ENCODE assay signal across 8 cellular contexts in the genomic region with DNA sequence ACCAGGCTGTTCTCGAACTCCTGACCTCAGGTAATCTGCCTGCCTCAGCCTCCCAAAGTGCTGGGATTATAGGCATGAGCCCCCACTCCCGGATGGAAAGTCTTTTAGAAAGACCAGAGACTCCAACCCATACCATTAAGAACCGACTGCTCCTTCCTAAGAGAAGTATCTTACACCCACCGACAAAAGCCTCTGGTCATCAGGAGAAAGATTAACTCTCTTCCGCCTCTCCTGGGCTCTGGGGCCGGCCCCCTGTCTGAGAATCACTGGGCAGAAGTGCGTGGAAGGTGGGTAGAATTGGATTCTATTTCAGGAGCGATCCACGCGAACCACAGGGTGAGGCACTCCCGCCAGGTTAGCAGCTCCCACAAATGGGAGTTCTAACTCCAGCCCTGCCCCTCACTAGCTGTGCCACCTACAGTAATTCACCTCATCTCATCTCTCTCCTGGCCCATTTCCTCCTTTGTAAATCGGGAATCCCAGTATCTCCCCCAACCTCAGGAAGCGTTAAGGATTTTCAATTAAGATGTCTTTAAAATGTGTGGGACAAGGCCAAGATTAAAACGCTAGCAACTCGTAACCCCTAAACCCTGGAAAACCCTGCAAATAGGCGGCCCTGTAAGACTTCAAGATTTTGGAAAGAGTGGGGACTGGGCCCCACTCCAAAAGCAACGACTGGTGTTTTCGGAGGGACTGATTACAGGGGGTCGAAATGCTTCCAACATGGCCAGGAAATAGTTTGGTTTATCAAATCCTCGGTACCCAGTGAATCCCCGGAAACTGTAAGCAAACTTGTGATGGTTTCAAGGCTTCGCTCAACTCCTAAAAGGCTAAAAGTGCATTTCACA. TPM values are rescaled to one million over a fixed set of nuclear protein-coding genes. Genes with fewer than 3 reads are reported as not detected.
DNase-seq lines count a peak whose midpoint lies in the region; ATAC-seq and TF ChIP-seq lines count a peak whose summit lies in the region.

No MANE protein-coding gene starts in this region.

- peaks cover 44% of the 10 kb centered on the region for H3K27me3 Mint-ChIP-seq in GM23338 (ENCODE audit: insufficient read depth, low read depth, poor library complexity)

- H3K9me3 Mint-ChIP-seq in GM23338, result peaks cover 8% of the 10 kb centered on the region; the same call in 2 of the 3 replicates

- peak overlapping the region; percentile 99 for H3K27ac Mint-ChIP-seq in GM23338

- no peak for TF ChIP-seq CTCF in GM23338 (conservative IDR thresholded peaks at IDR 0.05; ENCODE audit: low read depth in 2 of 2)
- TF ChIP-seq CTCF in WI38 (IDR thresholded peaks at IDR 0.05; ENCODE audit: low read depth, low read length), result no peak
- no peak for TF ChIP-seq CTCF in right atrium auricular region (IDR thresholded peaks at IDR 0.05)
- no peak for TF ChIP-seq CTCF in omental fat pad (IDR thresholded peaks at IDR 0.05)

- H3K36me3 ChIP-seq in GM23338 (ENCODE audit: insufficient read depth) (peaks cover 45% of the 10 kb centered on the region), right atrium auricular region (peaks cover 49% of the 10 kb centered on the region), skeletal muscle tissue (ENCODE audit: control insufficient read depth in 3 of 3, insufficient read depth in 3 of 3, low read length in 3 of 3) (peaks cover 35 to 51% (median 40%) of the 10 kb centered on the region in 3 donors)

- H3K9me2 ChIP-seq in GM23338 (ENCODE audit: insufficient read depth), result no peaks in the 10 kb centered on the region

- H3K4me1 Mint-ChIP-seq in GM23338, result peaks cover 34% of the 10 kb centered on the region

- peak overlapping the region; percentile 92 for H3K4me3 Mint-ChIP-seq in GM23338

- H3K9ac ChIP-seq in skeletal muscle tissue (ENCODE audit: low read depth in 1 of 3, low read length in 3 of 3), result peak overlapping the region; percentile 74 to 90 (median 79)

- H3K79me2 ChIP-seq in GM23338 (replicated peaks; ENCODE audit: insufficient read depth), result peaks cover 58% of the 10 kb centered on the region

- H3K4me1 ChIP-seq in GM23338 (ENCODE audit: insufficient read depth) (peaks cover 11% of the 10 kb centered on the region; the same call in 1 of the 2 replicates), right atrium auricular region (peaks cover 0 to 55% of the 10 kb centered on the region in 2 donors), skeletal muscle tissue (ENCODE audit: control insufficient read depth in 3 of 3, insufficient read depth in 3 of 3, low read length in 3 of 3) (peaks cover 59 to 70% (median 64%) of the 10 kb centered on the region in 3 donors)

- no peaks in the 10 kb centered on the region for H3K9me3 ChIP-seq in right atrium auricular region
- no peaks in the 10 kb centered on the region for H3K9me3 ChIP-seq in skeletal muscle tissue (ENCODE audit: control insufficient read depth in 3 of 3, low read length in 3 of 3)

- H2AFZ ChIP-seq in GM23338, result no peak overlapping the region

- H3K36me3 Mint-ChIP-seq in GM23338 (ENCODE audit: low read depth), result peaks cover 59% of the 10 kb centered on the region

- H3K4me3 ChIP-seq in GM23338, result peak overlapping the region; percentile 72
- H3K4me3 ChIP-seq in WI38 (ENCODE audit: low read depth, low read length), result peak overlapping the region; percentile 77
- peak overlapping the region; percentile 85 to 100 for H3K4me3 ChIP-seq in right atrium auricular region
- peak overlapping the region; percentile 66 to 91 (median 74) for H3K4me3 ChIP-seq in skeletal muscle tissue (ENCODE audit: low read length in 3 of 3)

- peak overlapping the region; percentile 95 for H3K4me2 ChIP-seq in GM23338

- ATAC-seq in GM23338 (no peak), omental fat pad (ENCODE audit: low FRiP score) (no peak)

- DNase-seq in GM23338 (ENCODE audit: low spot score) (no peak), right atrium auricular region (ENCODE audit: low spot score) (no peak), omental fat pad (ENCODE audit: low spot score) (no peak), NCI-H187 (lab: John Stamatoyannopoulos, UW) (no peak), NCI-H226 (no peak), NCI-H748 (lab: John Stamatoyannopoulos, UW; ENCODE audit: unreplicated experiment) (no peak)

- peaks cover 45% of the 10 kb centered on the region for H4K20me1 ChIP-seq in GM23338 (replicated peaks; ENCODE audit: insufficient read depth)

- peak overlapping the region; percentile 98 for H3K27ac ChIP-seq in GM23338 (ENCODE audit: low read depth)
- peak overlapping the region; percentile 100 for H3K27ac ChIP-seq in right atrium auricular region
- H3K27ac ChIP-seq in skeletal muscle tissue (ENCODE audit: low read depth, low read length), result peak overlapping the region; percentile 100

- H3K27me3 ChIP-seq in GM23338 (ENCODE audit: insufficient read depth), result no peaks in the 10 kb centered on the region
- H3K27me3 ChIP-seq in right atrium auricular region, result no peaks in the 10 kb centered on the region
- no peaks in the 10 kb centered on the region for H3K27me3 ChIP-seq in skeletal muscle tissue (ENCODE audit: control insufficient read depth in 3 of 3, insufficient read depth in 3 of 3, low read length in 3 of 3)

- H3F3A ChIP-seq in GM23338 (replicated peaks; ENCODE audit: low read depth), result peaks cover 56% of the 10 kb centered on the region

TF ChIP-seq in GM23338, 12 proteins besides CTCF, POLR2A, EP300 and RAD21 (continues in another document):
- no peak for TF ChIP-seq EZH2phosphoT487 (IDR thresholded peaks at IDR 0.05; ENCODE audit: unreplicated experiment)

RNA-seq across cellular contexts. Expression of a gene that starts 1.3 kb away (rescaled TPM):
- total RNA-seq in GM23338 (2014; rRNA removed; shearing (Covaris generic)), result 491 and 580 TPM in 2 replicates
- polyA plus RNA-seq in GM23338 (2016; fragmentation: Nextera tagmentation; extraction: Ambion mirVana), result 664 and 836 TPM in 2 replicates
- total RNA-seq in right atrium auricular region (100 to 1,000 TPM; 102 to 115 TPM), skeletal muscle tissue (195 TPM), omental fat pad (100 to 1,000 TPM; 138 to 180 (median 169) TPM)

RNA-seq across cellular contexts. Expression of a gene that starts 16.9 kb away (rescaled TPM):
- 66.2 and 79.9 TPM in 2 replicates for total RNA-seq in GM23338 (2014; rRNA removed; shearing (Covaris generic))
- 186 and 193 TPM in 2 replicates for polyA plus RNA-seq in GM23338 (2016; fragmentation: Nextera tagmentation; extraction: Ambion mirVana)
- total RNA-seq in right atrium auricular region (100 to 1,000 TPM; 309 to 329 TPM), skeletal muscle tissue (36.5 TPM), omental fat pad (100 to 1,000 TPM; 101 to 145 (median 128) TPM)

RNA-seq across cellular contexts. Expression of a gene that starts 29.6 kb away (rescaled TPM):
- total RNA-seq in GM23338 (2014; rRNA removed; shearing (Covaris generic)), result 11.2 and 22.4 TPM in 2 replicates
- 19.4 and 21.4 TPM in 2 replicates for polyA plus RNA-seq in GM23338 (2016; fragmentation: Nextera tagmentation; extraction: Ambion mirVana)
- total RNA-seq in right atrium auricular region, result 1 to 10 TPM; 3.3 to 5.5 TPM
- total RNA-seq in skeletal muscle tissue, result 3.7 TPM
- total RNA-seq in omental fat pad, result 10 to 100 TPM in 1 of 4 donors, 1 to 10 TPM in 3; 5.3 to 10.4 (median 7.1) TPM

RNA-seq across cellular contexts. Expression of a gene that starts 35.8 kb away (rescaled TPM):
- 0.87 TPM in 1 of 2 replicates, not detected in the other for total RNA-seq in GM23338 (2014; rRNA removed; shearing (Covaris generic))
- not detected in 2 replicates for polyA plus RNA-seq in GM23338 (2016; fragmentation: Nextera tagmentation; extraction: Ambion mirVana)
- total RNA-seq in right atrium auricular region, result under 1 TPM in 1 of 2 donors, not detected in 1; 0.67 TPM
- total RNA-seq in skeletal muscle tissue, result not detected
- total RNA-seq in omental fat pad, result 1 to 10 TPM in 1 of 4 donors, under 1 TPM in 1, not detected in 2; 0.46 to 1.6 TPM

RNA-seq across cellular contexts. Expression of a gene that starts 50.9 kb away (rescaled TPM):
- 8.2 and 8.4 TPM in 2 replicates for total RNA-seq in GM23338 (2014; rRNA removed; shearing (Covaris generic))
- polyA plus RNA-seq in GM23338 (2016; fragmentation: Nextera tagmentation; extraction: Ambion mirVana), result 2.7 and 3.4 TPM in 2 replicates
- 100 to 1,000 TPM in 1 of 2 donors, 10 to 100 TPM in 1; 91.5 to 170 TPM for total RNA-seq in right atrium auricular region
- total RNA-seq in skeletal muscle tissue, result 125 TPM
- 100 to 1,000 TPM in 1 of 4 donors, 10 to 100 TPM in 3; 59.6 to 115 (median 74.5) TPM for total RNA-seq in omental fat pad
